2 cellular contexts compared by ENCODE assay signal in genomic region chr7:50355817-50356178, GRCh38.
TF ChIP-seq lines count a peak whose summit lies in the region.

No MANE protein-coding gene starts in this region.

TF ChIP-seq in HepG2, 621 proteins besides CTCF, POLR2A, EP300 and RAD21 (continued from another document):
- no peak for TF ChIP-seq HOMEZ (CRISPR knock-in tag; IDR thresholded peaks at IDR 0.05; ENCODE audit: low read depth)
- no peak for TF ChIP-seq EED (CRISPR knock-in tag; IDR thresholded peaks at IDR 0.05)
- TF ChIP-seq HNRNPK (IDR thresholded peaks at IDR 0.05; ENCODE audit: low read depth, low read length, poor library complexity, severe bottlenecking) = no peak
- TF ChIP-seq MED13 (CRISPR knock-in tag; IDR thresholded peaks at IDR 0.05) = no peak

TF ChIP-seq in WTC11, 78 proteins besides CTCF, POLR2A, EP300 and RAD21 (continued from another document):
- TF ChIP-seq ZNF281 (CRISPR knock-in tag; IDR thresholded peaks at IDR 0.05) (no peak), HMGXB4 (CRISPR knock-in tag; IDR thresholded peaks at IDR 0.05) (no peak), NFE2L1 (CRISPR knock-in tag; IDR thresholded peaks at IDR 0.05) (no peak), SMAD3 (CRISPR knock-in tag; IDR thresholded peaks at IDR 0.05; ENCODE audit: borderline replicate concordance) (no peak), HMGA2 (CRISPR knock-in tag; IDR thresholded peaks at IDR 0.05) (no peak), ARID4B (CRISPR knock-in tag; IDR thresholded peaks at IDR 0.05; ENCODE audit: borderline replicate concordance) (no peak), ATF6 (CRISPR knock-in tag; IDR thresholded peaks at IDR 0.05) (no peak), ZNF138 (CRISPR knock-in tag; conservative IDR thresholded peaks at IDR 0.05) (no peak), ZNF423 (CRISPR knock-in tag; IDR thresholded peaks at IDR 0.05) (no peak), TCF7 (CRISPR knock-in tag; IDR thresholded peaks at IDR 0.05; ENCODE audit: low read depth) (no peak)
